1 cellular context compared by ENCODE assay signal in genomic region chr2:19898592-19899329, GRCh38.
TF ChIP-seq lines count a peak whose summit lies in the region.

No MANE protein-coding gene starts in this region.

TF ChIP-seq in K562, 482 proteins besides CTCF, POLR2A, EP300 and RAD21 (continued from another document):
- TF ChIP-seq, protein P1, sequence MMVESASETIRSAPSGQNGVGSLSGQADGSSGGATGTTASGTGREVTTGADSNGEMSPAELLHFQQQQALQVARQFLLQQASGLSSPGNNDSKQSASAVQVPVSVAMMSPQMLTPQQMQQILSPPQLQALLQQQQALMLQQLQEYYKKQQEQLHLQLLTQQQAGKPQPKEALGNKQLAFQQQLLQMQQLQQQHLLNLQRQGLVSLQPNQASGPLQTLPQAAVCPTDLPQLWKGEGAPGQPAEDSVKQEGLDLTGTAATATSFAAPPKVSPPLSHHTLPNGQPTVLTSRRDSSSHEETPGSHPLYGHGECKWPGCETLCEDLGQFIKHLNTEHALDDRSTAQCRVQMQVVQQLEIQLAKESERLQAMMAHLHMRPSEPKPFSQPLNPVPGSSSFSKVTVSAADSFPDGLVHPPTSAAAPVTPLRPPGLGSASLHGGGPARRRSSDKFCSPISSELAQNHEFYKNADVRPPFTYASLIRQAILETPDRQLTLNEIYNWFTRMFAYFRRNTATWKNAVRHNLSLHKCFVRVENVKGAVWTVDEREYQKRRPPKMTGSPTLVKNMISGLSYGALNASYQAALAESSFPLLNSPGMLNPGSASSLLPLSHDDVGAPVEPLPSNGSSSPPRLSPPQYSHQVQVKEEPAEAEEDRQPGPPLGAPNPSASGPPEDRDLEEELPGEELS (CRISPR knock-in tag; IDR thresholded peaks at IDR 0.05; ENCODE audit: borderline replicate concordance), result no peak
- no peak for TF ChIP-seq C11orf30 (IDR thresholded peaks at IDR 0.05; ENCODE audit: low read depth)
